8 cellular contexts compared by ENCODE assay signal in genomic region chr7:137882261-137882668, GRCh38. TPM values are rescaled to one million over a fixed set of nuclear protein-coding genes. Genes with fewer than 3 reads are reported as not detected.
DNase-seq lines count a peak whose midpoint lies in the region; ATAC-seq and TF ChIP-seq lines count a peak whose summit lies in the region.

No MANE protein-coding gene starts in this region.

- H3K36me3 ChIP-seq in brain microvascular endothelial cell (replicated peaks) = peaks cover 62% of the 10 kb centered on the region

- in situ Hi-C loops in brain microvascular endothelial cell (cut with HindIII; ENCODE audit: low pct_ligation_motif_present, low sequenced_read_pairs) = no loop called here

- DNase-seq in HT1080 (ENCODE audit: low read depth) (peak; percentile 100), brain microvascular endothelial cell (peak; percentile 100), skeletal muscle cell (ENCODE audit: low read depth) (peak; percentile 97), NCI-H82 treated with DMSO at 0.1 percent for 48 hours (lab: John Stamatoyannopoulos, UW; ENCODE audit: unreplicated experiment) (no peak), AML-193 (lab: John Stamatoyannopoulos, UW) (no peak)
- DNase-seq in stimulated activated CD4-positive, alpha-beta T cell treated with anti-CD3 and anti-CD28 coated beads, Interleukin-2, amount 100 ng/mL, for 48 hours = no peak

- H3K27me3 ChIP-seq in brain microvascular endothelial cell (replicated peaks) = no peaks in the 10 kb centered on the region

- ATAC-seq in GM18502 (IDR thresholded peaks at IDR 0.05; ENCODE audit: poor library complexity, unreplicated experiment) = peak; percentile 98
- peak; percentile 77 for ATAC-seq in GM21723 (IDR thresholded peaks at IDR 0.05; ENCODE audit: unreplicated experiment)

- H3K4me3 ChIP-seq in brain microvascular endothelial cell (ENCODE audit: low read depth, low read length) (no peak overlapping the region), skeletal muscle cell (ENCODE audit: low read depth, low read length) (no peak overlapping the region)

- peak overlapping the region; percentile 92 for H3K27ac ChIP-seq in brain microvascular endothelial cell

- TF ChIP-seq CTCF in brain microvascular endothelial cell (IDR thresholded peaks at IDR 0.05; ENCODE audit: low read depth, low read length, missing control alignments) = no peak

RNA-seq across cellular contexts. Expression of gene DGKI, which starts 35.5 kb away (rescaled TPM):
- total RNA-seq in HT1080 (2014; rRNA removed; shearing (Covaris generic)) = 21.6 and 22.3 TPM in 2 replicates
- 5.4 and 7.6 TPM in 2 replicates for polyA plus RNA-seq in HT1080 (2015; cell fraction: cytosol; rRNA removed)
- 10.0 and 13.6 TPM in 2 replicates for polyA plus RNA-seq in HT1080 (2015; cell fraction: nucleus; rRNA removed)

Comparison
In these comparisons a context has a peak if more than half of its experiments do, and no peak if none do; other contexts are left out.
1. DNase-seq: peak in HT1080 (single experiment), brain microvascular endothelial cell (single experiment) and skeletal muscle cell (single experiment); none in NCI-H82 treated with DMSO at 0.1 percent for 48 hours (single experiment), stimulated activated CD4-positive, alpha-beta T cell treated with anti-CD3 and anti-CD28 coated beads, Interleukin-2, amount 100 ng/mL, for 48 hours (0 of 2) and AML-193 (0 of 2).